ENCODE assay signal across 22 cellular contexts in genomic region chr3:19357947-19358346, GRCh38.
"Had no signal": no experiment of that assay in that cellular context is flagged by ENCODE, and none has a peak within 500 bp of the region (broad histone marks: within the 10 kb centered on the region; RNA-seq: fewer than 3 reads in every experiment).

No MANE protein-coding gene starts in this region.

- H3K4me2 ChIP-seq: KMS-11, SK-N-SH had no signal

- H3K27ac ChIP-seq: KMS-11, RWPE1 had no signal

- H3K9me3 ChIP-seq: SK-N-SH had no signal

- ATAC-seq: Panc1, PC-3 had no signal

- DNase-seq: IMR-90; Kasumi-1; MM.1S; NCI-H1092 treated with DMSO at 0.1 percent for 48 hours; NCI-H1436; NCI-H187; NCI-H2029; NCI-H2081 treated with DMSO at 0.1 percent for 48 hours; NCI-H2171; NCI-H226; NCI-H446; NCI-H510A; NCI-H524 treated with DMSO at 0.1 percent for 48 hours; NCI-H69; NCI-H774; NK-92 treated with Interleukin-12 subunit alpha and Interleukin-12 subunit beta, amount 100 ng/mL, for 24 hours; PC-3; SHP77; SK-N-SH had no signal

- H3K9ac ChIP-seq: KMS-11, SK-N-SH had no signal
